In the genomic region with DNA sequence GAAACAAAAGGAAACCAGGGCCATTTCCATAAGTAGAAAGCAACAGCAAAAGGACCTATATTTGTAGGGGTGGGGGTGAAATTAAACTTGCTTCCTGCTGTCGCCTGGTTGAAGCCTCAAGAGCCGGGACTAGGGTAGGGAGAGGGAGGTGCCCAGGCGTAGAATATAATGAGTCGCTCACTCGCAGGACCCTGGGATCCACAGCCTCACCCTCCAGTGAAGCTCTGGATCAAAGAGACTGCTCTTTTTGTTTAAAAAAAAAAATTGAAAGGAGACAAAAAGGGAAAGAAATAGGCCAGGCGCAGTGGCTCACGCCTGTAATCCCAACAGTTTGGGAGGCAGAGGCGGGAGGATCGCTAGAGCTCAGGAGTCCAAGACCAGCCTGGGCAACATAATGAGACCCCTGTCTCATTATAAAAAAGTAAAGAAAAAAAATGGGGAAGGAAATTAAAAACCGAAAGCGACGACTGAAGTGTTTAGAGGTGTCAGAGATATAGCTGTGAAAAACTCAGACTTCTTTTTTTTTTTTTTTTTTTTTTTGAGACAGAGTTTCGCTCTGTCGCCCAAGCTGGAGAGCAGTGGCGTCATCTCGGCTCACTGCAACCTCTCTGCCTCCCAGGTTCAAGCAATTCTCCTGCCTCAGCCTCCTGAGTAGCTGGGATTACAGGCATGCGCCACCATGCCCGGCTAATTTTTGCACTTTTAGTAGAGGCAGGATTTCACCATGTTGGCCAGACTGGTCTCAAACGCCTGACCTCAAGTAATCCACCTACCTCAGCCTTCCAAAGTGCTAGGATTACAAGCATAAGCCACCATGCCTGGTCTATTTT, we compare ENCODE assay signal across 10 cellular contexts. TPM values are rescaled to one million over a fixed set of nuclear protein-coding genes. Genes with fewer than 3 reads are reported as not detected.
DNase-seq lines count a peak whose midpoint lies in the region; FAIRE-seq and TF ChIP-seq lines count a peak whose summit lies in the region.
"Had no signal": no experiment of that assay in that cellular context is flagged by ENCODE, and none has a peak within 500 bp of the region (broad histone marks: within the 10 kb centered on the region; RNA-seq: fewer than 3 reads in every experiment).

No MANE protein-coding gene starts in this region.

- peaks cover 50% of the 10 kb centered on the region for H3K4me1 Mint-ChIP-seq in T-helper 1 cell treated with Interleukin-12 subunit alpha and Interleukin-12 subunit beta and Interleukin-4 antibody, amounts not matched to agents 30 μg/mL and 1 μg/mL, for 36 hours (ENCODE audit: low read depth)
- peaks cover 85% of the 10 kb centered on the region for H3K4me1 Mint-ChIP-seq in dendritic cell treated with granulocyte-macrophage colony-stimulating factor and Interleukin-4, amounts not matched to agents 40 ng/mL and 50 ng/mL, for 4 days (ENCODE audit: low read depth)

- no peak overlapping the region for H3K4me3 ChIP-seq in smooth muscle cell

- H3K27ac Mint-ChIP-seq in T-helper 1 cell treated with Interleukin-12 subunit alpha and Interleukin-12 subunit beta and Interleukin-4 antibody, amounts not matched to agents 30 μg/mL and 1 μg/mL, for 36 hours = peak overlapping the region; percentile 100
- peak overlapping the region; percentile 95 for H3K27ac Mint-ChIP-seq in dendritic cell treated with granulocyte-macrophage colony-stimulating factor and Interleukin-4, amounts not matched to agents 40 ng/mL and 50 ng/mL, for 4 days
- H3K27ac Mint-ChIP-seq: type B pancreatic cell had no signal

- TF ChIP-seq CTCF in smooth muscle cell (IDR thresholded peaks at IDR 0.05; ENCODE audit: borderline replicate concordance, insufficient read depth, poor library complexity, severe bottlenecking) (no peak), GM10266 (IDR thresholded peaks at IDR 0.05; ENCODE audit: control insufficient read depth, insufficient read depth, low read depth, missing control alignments) (no peak)

- no peaks in the 10 kb centered on the region for H3K9me3 ChIP-seq in smooth muscle cell (replicated peaks; ENCODE audit: low read depth)

- peak; percentile 77 for FAIRE-seq in GM18507 (lab: Jason Lieb, UNC)
- FAIRE-seq: islet of Langerhans had no signal

- no peaks in the 10 kb centered on the region for H4K20me1 ChIP-seq in smooth muscle cell (ENCODE audit: low read depth)

- H3K36me3 Mint-ChIP-seq in T-helper 1 cell treated with Interleukin-12 subunit alpha and Interleukin-12 subunit beta and Interleukin-4 antibody, amounts not matched to agents 30 μg/mL and 1 μg/mL, for 36 hours (ENCODE audit: low read depth) = peaks cover 4% of the 10 kb centered on the region
- H3K36me3 Mint-ChIP-seq in dendritic cell treated with granulocyte-macrophage colony-stimulating factor and Interleukin-4, amounts not matched to agents 40 ng/mL and 50 ng/mL, for 4 days (ENCODE audit: low read depth) = no peaks in the 10 kb centered on the region
- H3K36me3 Mint-ChIP-seq: type B pancreatic cell had no signal

- H3K4me1 ChIP-seq in smooth muscle cell (ENCODE audit: low read depth) = peaks cover 6% of the 10 kb centered on the region

- H3F3A ChIP-seq in smooth muscle cell (ENCODE audit: low read depth) = peaks cover 4% of the 10 kb centered on the region

- 68% methylated on average over 19 of the region's 19 CpGs for WGBS in smooth muscle cell (ENCODE audit: low lambda C conversion rate)

- no peaks in the 10 kb centered on the region for H3K79me2 ChIP-seq in smooth muscle cell (ENCODE audit: low read depth)

- H3K27ac ChIP-seq in smooth muscle cell (ENCODE audit: low read depth) = peak overlapping the region; percentile 83

- H3K9me3 Mint-ChIP-seq in T-helper 1 cell treated with Interleukin-12 subunit alpha and Interleukin-12 subunit beta and Interleukin-4 antibody, amounts not matched to agents 30 μg/mL and 1 μg/mL, for 36 hours = no peaks in the 10 kb centered on the region
- no peaks in the 10 kb centered on the region for H3K9me3 Mint-ChIP-seq in dendritic cell treated with granulocyte-macrophage colony-stimulating factor and Interleukin-4, amounts not matched to agents 40 ng/mL and 50 ng/mL, for 4 days
- H3K9me3 Mint-ChIP-seq: type B pancreatic cell had no signal

- no peak for DNase-seq in GM18507 (ENCODE audit: extremely low spot score, insufficient read length, low read depth)
- DNase-seq in smooth muscle cell (lab: John Stamatoyannopoulos, UW; ENCODE audit: unreplicated experiment) = no peak
- no peak for DNase-seq in amygdala (lab: John Stamatoyannopoulos, UW)
- no peak for DNase-seq in NCI-H1930 (lab: John Stamatoyannopoulos, UW)
- DNase-seq in GM10266 (ENCODE audit: extremely low spot score) = no peak
- DNase-seq in stimulated activated CD8-positive, alpha-beta memory T cell treated with anti-CD3 and anti-CD28 coated beads, Interleukin-4, amount 100 ng/mL, for 48 hours = no peak

- H3K4me2 ChIP-seq in smooth muscle cell = peak overlapping the region; percentile 77

- H2AFZ ChIP-seq in smooth muscle cell (ENCODE audit: low read depth) = peak overlapping the region; percentile 68

- peak overlapping the region; percentile 68 for H3K9ac ChIP-seq in smooth muscle cell (ENCODE audit: low read depth)

- intact Hi-C loops in dendritic cell treated with granulocyte-macrophage colony-stimulating factor and Interleukin-4, amounts not matched to agents 40 ng/mL and 50 ng/mL, for 4 days (cut with micrococcal nuclease) = no loop called here

- H3K27me3 Mint-ChIP-seq in T-helper 1 cell treated with Interleukin-12 subunit alpha and Interleukin-12 subunit beta and Interleukin-4 antibody, amounts not matched to agents 30 μg/mL and 1 μg/mL, for 36 hours (ENCODE audit: low read depth) = no peaks in the 10 kb centered on the region
- H3K27me3 Mint-ChIP-seq in dendritic cell treated with granulocyte-macrophage colony-stimulating factor and Interleukin-4, amounts not matched to agents 40 ng/mL and 50 ng/mL, for 4 days = no peaks in the 10 kb centered on the region

- peak overlapping the region; percentile 78 for H3K4me3 Mint-ChIP-seq in T-helper 1 cell treated with Interleukin-12 subunit alpha and Interleukin-12 subunit beta and Interleukin-4 antibody, amounts not matched to agents 30 μg/mL and 1 μg/mL, for 36 hours
- H3K4me3 Mint-ChIP-seq in dendritic cell treated with granulocyte-macrophage colony-stimulating factor and Interleukin-4, amounts not matched to agents 40 ng/mL and 50 ng/mL, for 4 days = peak overlapping the region; percentile 47
- H3K4me3 Mint-ChIP-seq: type B pancreatic cell had no signal

- H3K36me3 ChIP-seq in smooth muscle cell (ENCODE audit: low read depth) = no peaks in the 10 kb centered on the region

- H3K27me3 ChIP-seq in smooth muscle cell (ENCODE audit: low read depth) = no peaks in the 10 kb centered on the region

RNA-seq across cellular contexts. Expression of a gene that starts 10.9 kb away (rescaled TPM):
- total RNA-seq in smooth muscle cell = 2.6 and 3.0 TPM in 2 replicates
- polyA plus RNA-seq in smooth muscle cell = 5.5 and 5.6 TPM in 2 replicates

RNA-seq across cellular contexts. Expression of a gene that starts 48.8 kb away (rescaled TPM):
- 18.2 and 23.1 TPM in 2 replicates for total RNA-seq in smooth muscle cell
- polyA plus RNA-seq in smooth muscle cell = 38.0 and 54.6 TPM in 2 replicates
